1 cellular context compared by ENCODE assay signal in genomic region chr5:175773534-175774070, GRCh38.
A peak's percentile ranks its signal among the peaks of the same experiment; 100 is the strongest.
TF ChIP-seq lines count a peak whose summit lies in the region.

No MANE protein-coding gene starts in this region.

TF ChIP-seq in WTC11, 78 proteins besides CTCF, POLR2A, EP300 and RAD21:
- TF ChIP-seq ZNF121 (CRISPR knock-in tag; IDR thresholded peaks at IDR 0.05), result 0 out of 2 replicates have a peak, but pooled peaks have one; percentile 26
- TF ChIP-seq ZNF671 (CRISPR knock-in tag; IDR thresholded peaks at IDR 0.05), result no peak
